In the genomic region with DNA sequence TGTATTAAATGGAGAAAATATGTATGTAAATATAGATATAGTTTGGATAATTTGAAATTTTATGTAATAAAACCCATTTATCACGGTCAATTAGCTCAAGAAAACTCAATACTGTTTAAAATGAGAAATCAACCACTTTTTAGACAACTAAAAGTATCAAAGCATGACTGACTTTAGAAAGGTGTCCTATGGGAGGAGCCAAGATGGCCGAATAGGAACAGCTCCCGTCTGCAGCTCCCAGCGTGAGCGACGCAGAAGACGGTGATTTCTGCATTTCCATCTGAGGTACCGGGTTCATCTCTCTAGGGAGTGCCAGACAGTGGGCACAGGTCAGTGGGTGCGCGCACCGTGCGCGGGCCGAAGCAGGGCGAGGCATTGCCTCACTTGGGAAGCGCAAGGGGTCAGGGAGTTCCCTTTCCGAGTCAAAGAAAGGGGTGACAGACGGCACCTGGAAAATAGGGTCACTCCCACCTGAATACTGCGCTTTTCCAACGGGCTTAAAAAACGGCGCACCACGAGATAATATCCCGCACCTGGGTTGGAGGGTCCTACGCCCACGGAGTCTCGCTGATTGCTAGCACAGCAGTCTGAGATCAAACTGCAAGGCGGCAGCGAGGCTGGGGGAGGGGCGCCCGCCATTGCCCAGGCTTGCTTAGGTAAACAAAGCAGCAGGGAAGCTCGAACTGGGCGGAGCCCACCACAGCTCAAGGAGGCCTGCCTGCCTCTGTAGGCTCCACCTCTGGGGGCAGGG, we compare ENCODE assay signal across 8 cellular contexts.
DNase-seq lines count a peak whose midpoint lies in the region; ATAC-seq and TF ChIP-seq lines count a peak whose summit lies in the region.
"Not testable (repeated sequence)": the region's sequence is repeated elsewhere in the genome, so short reads cannot be mapped to it uniquely, and the experiment has no call there.

No MANE protein-coding gene starts in this region.

- not testable (repeated sequence) for H3K27ac Mint-ChIP-seq in GM23338; activated CD4-positive, alpha-beta T cell treated with anti-CD3 and anti-CD28 coated beads, Interleukin-2, amount 10 ng/mL, durations not matched to agents 7 days and 5 days; mesothelial cell of epicardium; type B pancreatic cell
- peak overlapping the region; percentile 97 for H3K27ac Mint-ChIP-seq in endodermal cell

- peaks cover 19% of the 10 kb centered on the region for H3K36me3 Mint-ChIP-seq in GM23338 (ENCODE audit: low read depth)
- H3K36me3 Mint-ChIP-seq in activated CD4-positive, alpha-beta T cell treated with anti-CD3 and anti-CD28 coated beads, Interleukin-2, amount 10 ng/mL, durations not matched to agents 7 days and 5 days (ENCODE audit: low read depth); mesothelial cell of epicardium; type B pancreatic cell: not testable (repeated sequence)
- H3K36me3 Mint-ChIP-seq in endodermal cell (ENCODE audit: low read depth) = peaks cover 17% of the 10 kb centered on the region

- H3F3A ChIP-seq in GM23338 (replicated peaks; ENCODE audit: low read depth) = not testable (repeated sequence)

- 96% methylated on average over 8 to 27 of the region's 33 CpGs for WGBS in endodermal cell (ENCODE audit: insufficient coverage in 1 of 2, insufficient read length in 1 of 2), 2 experiments

- not testable (repeated sequence) for ATAC-seq in GM23338

- not testable (repeated sequence) for H3K36me3 ChIP-seq in GM23338 (ENCODE audit: insufficient read depth); KMS-11 (ENCODE audit: insufficient read depth); endodermal cell (ENCODE audit: control insufficient read depth, insufficient read depth, low read length)

- DNase-seq in GM23338 (ENCODE audit: low spot score) (peak; percentile 6), NCI-H2029 (lab: John Stamatoyannopoulos, UW) (peak; percentile 14), NCI-H748 (lab: John Stamatoyannopoulos, UW; ENCODE audit: unreplicated experiment) (peak; percentile 54)
- not testable (repeated sequence) for DNase-seq in activated CD4-positive, alpha-beta T cell treated with anti-CD3 and anti-CD28 coated beads, Interleukin-2, amount 10 ng/mL, durations not matched to agents 7 days and 5 days; endodermal cell; mesothelial cell of epicardium (ENCODE audit: low spot score in 2 of 2, unreplicated experiment in 2 of 2); type B pancreatic cell (ENCODE audit: extremely low spot score, unreplicated experiment)

- H3K27me3 Mint-ChIP-seq in GM23338 (ENCODE audit: insufficient read depth, low read depth, poor library complexity); activated CD4-positive, alpha-beta T cell treated with anti-CD3 and anti-CD28 coated beads, Interleukin-2, amount 10 ng/mL, durations not matched to agents 7 days and 5 days; endodermal cell (ENCODE audit: insufficient read depth); mesothelial cell of epicardium (ENCODE audit: low read depth); type B pancreatic cell: not testable (repeated sequence)

- not testable (repeated sequence) for H3K9me3 Mint-ChIP-seq in GM23338; activated CD4-positive, alpha-beta T cell treated with anti-CD3 and anti-CD28 coated beads, Interleukin-2, amount 10 ng/mL, durations not matched to agents 7 days and 5 days; mesothelial cell of epicardium; type B pancreatic cell
- peaks cover 28% of the 10 kb centered on the region for H3K9me3 Mint-ChIP-seq in endodermal cell

- H3K27me3 ChIP-seq in GM23338 (ENCODE audit: insufficient read depth); KMS-11 (ENCODE audit: insufficient read depth, low read depth); endodermal cell (ENCODE audit: control insufficient read depth, insufficient read depth, low read length, poor library complexity, severe bottlenecking): not testable (repeated sequence)

- TF ChIP-seq CTCF in GM23338 (conservative IDR thresholded peaks at IDR 0.05; ENCODE audit: low read depth in 2 of 2); KMS-11 (conservative IDR thresholded peaks at IDR 0.05; ENCODE audit: low read depth, low read length); endodermal cell (conservative IDR thresholded peaks at IDR 0.05); mesothelial cell of epicardium (IDR thresholded peaks at IDR 0.05; ENCODE audit: unreplicated experiment); type B pancreatic cell (conservative IDR thresholded peaks at IDR 0.05): not testable (repeated sequence)

- peak overlapping the region; percentile 49; the same call in 1 of the 2 replicates for H3K9ac ChIP-seq in KMS-11
- not testable (repeated sequence) for H3K9ac ChIP-seq in endodermal cell (ENCODE audit: extremely low read depth, low read length, poor library complexity, severe bottlenecking)

- H4K20me1 ChIP-seq in GM23338 (replicated peaks; ENCODE audit: insufficient read depth); KMS-11 (ENCODE audit: insufficient read depth): not testable (repeated sequence)

- not testable (repeated sequence) for H3K4me1 Mint-ChIP-seq in GM23338; activated CD4-positive, alpha-beta T cell treated with anti-CD3 and anti-CD28 coated beads, Interleukin-2, amount 10 ng/mL, durations not matched to agents 7 days and 5 days; endodermal cell; mesothelial cell of epicardium; type B pancreatic cell (ENCODE audit: unreplicated experiment)

- H2AFZ ChIP-seq in GM23338 = peak overlapping the region; percentile 56; the same call in 1 of the 2 replicates
- peak overlapping the region; percentile 26; the same call in 1 of the 2 replicates for H2AFZ ChIP-seq in KMS-11 (ENCODE audit: low read depth)

- not testable (repeated sequence) for H3K79me2 ChIP-seq in GM23338 (replicated peaks; ENCODE audit: insufficient read depth); KMS-11 (ENCODE audit: insufficient read depth, low read depth)

- POLR2A ChIA-PET in activated CD4-positive, alpha-beta T cell treated with anti-CD3 and anti-CD28 coated beads, Interleukin-2, amount 10 ng/mL, durations not matched to agents 7 days and 5 days (lab: Charles Lee) = not testable (repeated sequence)

- H3K27ac ChIP-seq in GM23338 (ENCODE audit: low read depth) = peak overlapping the region; percentile 80; the same call in 1 of the 2 replicates
- H3K27ac ChIP-seq in KMS-11; endodermal cell (ENCODE audit: low read depth, low read length): not testable (repeated sequence)

- peak overlapping the region; percentile 56 for H3K4me3 ChIP-seq in GM23338
- H3K4me3 ChIP-seq in KMS-11 (IDR thresholded peaks at IDR 0.05; ENCODE audit: insufficient read depth, low read depth, low read length); endodermal cell (ENCODE audit: low read length): not testable (repeated sequence)

- H3K9me3 ChIP-seq in endodermal cell (ENCODE audit: control insufficient read depth, low read length) = not testable (repeated sequence)

- H3K4me2 ChIP-seq in GM23338 = peak overlapping the region; percentile 73
- H3K4me2 ChIP-seq in KMS-11 = not testable (repeated sequence)

- H3K9me2 ChIP-seq in GM23338 (ENCODE audit: insufficient read depth) = peaks cover 17% of the 10 kb centered on the region

- H3K4me1 ChIP-seq in GM23338 (ENCODE audit: insufficient read depth); KMS-11 (ENCODE audit: low read depth, poor library complexity, severe bottlenecking); endodermal cell (ENCODE audit: control insufficient read depth, insufficient read depth, low read length): not testable (repeated sequence)

- CTCF ChIA-PET in activated CD4-positive, alpha-beta T cell treated with anti-CD3 and anti-CD28 coated beads, Interleukin-2, amount 10 ng/mL, durations not matched to agents 7 days and 5 days (lab: Charles Lee) = interaction anchor here (1.1 kb wide), 1 partner anchor 12 kb away, joined by 3 read pairs; no protein-coding TSS in a partner anchor

- H3K4me3 Mint-ChIP-seq in GM23338 = peak overlapping the region; percentile 24; the same call in 1 of the 3 replicates
- peak overlapping the region; percentile 43 for H3K4me3 Mint-ChIP-seq in activated CD4-positive, alpha-beta T cell treated with anti-CD3 and anti-CD28 coated beads, Interleukin-2, amount 10 ng/mL, durations not matched to agents 7 days and 5 days
- H3K4me3 Mint-ChIP-seq in endodermal cell = peak overlapping the region; percentile 72
- H3K4me3 Mint-ChIP-seq in mesothelial cell of epicardium = peak overlapping the region; percentile 60
- peak overlapping the region; percentile 76 for H3K4me3 Mint-ChIP-seq in type B pancreatic cell

Comparison
In these comparisons a context has a peak if more than half of its experiments do, and no peak if none do; other contexts are left out.
1. H3K4me3 Mint-ChIP-seq: peak in every context shown above with its lines; median percentile 76 in type B pancreatic cell; 72 in endodermal cell; 60 in mesothelial cell of epicardium; 43 in activated CD4-positive, alpha-beta T cell treated with anti-CD3 and anti-CD28 coated beads, Interleukin-2, amount 10 ng/mL, durations not matched to agents 7 days and 5 days; 24 in GM23338.